Comparison of ENCODE assay signal across 11 cellular contexts in the genomic region with DNA sequence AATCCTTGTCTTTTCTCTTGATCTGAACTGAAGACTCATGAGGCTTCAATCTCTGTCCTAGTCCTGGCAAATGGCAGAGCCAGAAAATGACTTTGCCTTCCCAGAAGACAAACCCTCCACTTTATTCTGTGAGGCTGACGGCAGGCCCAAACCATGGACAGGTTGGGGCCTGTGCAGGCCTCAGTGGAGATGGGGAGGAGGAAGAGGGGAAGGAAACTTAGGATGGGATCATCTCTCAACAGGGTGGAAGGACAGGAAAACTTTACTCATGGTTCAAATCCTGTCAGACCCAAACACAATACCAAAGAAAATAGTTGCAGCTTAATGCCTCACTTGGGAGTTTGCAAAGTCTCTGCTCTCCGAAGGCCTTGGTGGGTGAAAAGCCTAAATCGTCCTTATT.
"Had no signal": no experiment of that assay in that cellular context is flagged by ENCODE, and none has a peak within 500 bp of the region (broad histone marks: within the 10 kb centered on the region; RNA-seq: fewer than 3 reads in every experiment).

No MANE protein-coding gene starts in this region.

- H3K9me3 ChIP-seq: pancreas, thoracic aorta had no signal

- FAIRE-seq: pancreas, TTC549 had no signal

- H3K27ac Mint-ChIP-seq: activated B cell treated with CpG ODN at 0.5 μM for 24 hours had no signal

- DNase-seq: activated B cell treated with CpG ODN at 0.5 μM for 24 hours; cortex of kidney; effector CD8-positive, alpha-beta T cell; pancreas had no signal

- H3K4me3 Mint-ChIP-seq: activated B cell treated with CpG ODN at 0.5 μM for 24 hours; brain; stimulated activated effector memory CD8-positive, alpha-beta T cell treated with anti-CD3 and anti-CD28 coated beads, Interleukin-12 subunit alpha, Interleukin-12 subunit beta, amount 100 ng/mL, for 72 hours had no signal

- H3K9me3 Mint-ChIP-seq: activated B cell treated with CpG ODN at 0.5 μM for 24 hours; activated naive CD4-positive, alpha-beta T cell treated with anti-CD3 and anti-CD28 coated beads, Interleukin-2, amount 50 U/mL, for 72 hours; brain; stimulated activated effector memory CD8-positive, alpha-beta T cell treated with anti-CD3 and anti-CD28 coated beads, Interleukin-12 subunit alpha, Interleukin-12 subunit beta, amount 100 ng/mL, for 72 hours had no signal

- ATAC-seq: activated naive CD4-positive, alpha-beta T cell treated with anti-CD3 and anti-CD28 coated beads, Interleukin-2, amount 50 U/mL, for 72 hours; left colon; pancreas; stimulated activated effector memory CD8-positive, alpha-beta T cell treated with anti-CD3 and anti-CD28 coated beads, Interleukin-12 subunit alpha, Interleukin-12 subunit beta, amount 100 ng/mL, for 72 hours had no signal

- H3K4me3 ChIP-seq: lung, pancreas, thoracic aorta had no signal

- H3K27me3 Mint-ChIP-seq: activated B cell treated with CpG ODN at 0.5 μM for 24 hours had no signal

- H3K27me3 ChIP-seq: pancreas had no signal

- H3K27ac ChIP-seq: pancreas had no signal
